ENCODE assay signal across 22 cellular contexts in the genomic region with DNA sequence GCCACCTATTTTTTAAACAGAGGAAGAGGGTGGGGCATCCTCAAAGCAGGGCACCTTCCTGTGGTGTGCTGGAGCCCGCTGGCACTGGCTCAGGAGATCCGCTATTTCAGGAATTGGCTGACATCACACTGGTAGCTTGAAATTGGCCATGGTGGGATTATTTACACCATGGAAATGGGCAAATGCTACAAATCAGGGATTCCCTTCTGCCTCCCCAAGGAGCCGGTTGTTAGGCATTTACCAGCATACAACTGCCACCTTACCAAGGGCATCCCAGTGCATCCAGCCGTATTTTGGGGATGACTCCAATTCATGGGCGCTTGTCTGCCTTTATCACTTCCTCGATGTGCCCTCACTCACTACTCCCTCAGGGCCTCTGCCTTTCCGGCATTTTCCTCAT. TPM values are rescaled to one million over a fixed set of nuclear protein-coding genes. Genes with fewer than 3 reads are reported as not detected.
DNase-seq lines count a peak whose midpoint lies in the region; ATAC-seq and TF ChIP-seq lines count a peak whose summit lies in the region.
"Had no signal": no experiment of that assay in that cellular context is flagged by ENCODE, and none has a peak within 500 bp of the region (broad histone marks: within the 10 kb centered on the region; RNA-seq: fewer than 3 reads in every experiment).

No MANE protein-coding gene starts in this region.

- H3K9me3 Mint-ChIP-seq in mesothelial cell of epicardium (no peaks in the 10 kb centered on the region), progenitor cell of endocrine pancreas (ENCODE audit: low read depth) (peaks cover 2% of the 10 kb centered on the region)

- H3K4me3 ChIP-seq in BLaER1 treated with 17β-estradiol and CSF1 and Interleukin-3, amounts not matched to agents 10 nM and 100 nM, result no peak overlapping the region
- H3K4me3 ChIP-seq in breast epithelium, result no peak overlapping the region
- H3K4me3 ChIP-seq: A549, PC-9, SJSA1 had no signal

- no peaks in the 10 kb centered on the region for H4K20me1 ChIP-seq in BLaER1 treated with 17β-estradiol and CSF1 and Interleukin-3, amounts not matched to agents 10 nM and 100 nM

- H3K27ac Mint-ChIP-seq in T-helper 17 cell, result peak overlapping the region; percentile 74
- no peak overlapping the region for H3K27ac Mint-ChIP-seq in mesothelial cell of epicardium
- peak overlapping the region; percentile 45 for H3K27ac Mint-ChIP-seq in progenitor cell of endocrine pancreas

- H3K9me3 ChIP-seq in BLaER1 treated with 17β-estradiol and CSF1 and Interleukin-3, amounts not matched to agents 10 nM and 100 nM (replicated peaks in 1 of 11), result peaks cover 0 to 9% (median 0%) of the 10 kb centered on the region in 11 experiments; a peak in 3 of 22 replicates
- no peaks in the 10 kb centered on the region for H3K9me3 ChIP-seq in T-helper 17 cell (ENCODE audit: control insufficient read depth, low read length, poor library complexity, severe bottlenecking)
- no peaks in the 10 kb centered on the region for H3K9me3 ChIP-seq in breast epithelium
- H3K9me3 ChIP-seq: A549, SJSA1 had no signal

- no peak for TF ChIP-seq POLR2A in breast epithelium (IDR thresholded peaks at IDR 0.05)

- no peaks in the 10 kb centered on the region for H3K27me3 ChIP-seq in BLaER1 treated with 17β-estradiol and CSF1 and Interleukin-3, amounts not matched to agents 10 nM and 100 nM
- H3K27me3 ChIP-seq in breast epithelium, result no peaks in the 10 kb centered on the region
- H3K27me3 ChIP-seq: SJSA1 had no signal

- no peak for ATAC-seq in T-helper 17 cell
- ATAC-seq in omental fat pad (ENCODE audit: low FRiP score), result no peak
- ATAC-seq: A549, Right ventricle myocardium inferior had no signal

- TF ChIP-seq CTCF in mesothelial cell of epicardium (IDR thresholded peaks at IDR 0.05; ENCODE audit: unreplicated experiment), result no peak
- TF ChIP-seq CTCF in progenitor cell of endocrine pancreas (IDR thresholded peaks at IDR 0.05; ENCODE audit: unreplicated experiment), result no peak
- no peak for TF ChIP-seq CTCF in omental fat pad (IDR thresholded peaks at IDR 0.05)
- TF ChIP-seq CTCF in breast epithelium (IDR thresholded peaks at IDR 0.05), result no peak

- H3K9ac ChIP-seq in BLaER1 treated with 17β-estradiol and CSF1 and Interleukin-3, amounts not matched to agents 10 nM and 100 nM, result no peak overlapping the region

- H3K27me3 Mint-ChIP-seq in T-helper 17 cell, result peaks cover 29% of the 10 kb centered on the region
- no peaks in the 10 kb centered on the region for H3K27me3 Mint-ChIP-seq in mesothelial cell of epicardium (ENCODE audit: low read depth)
- H3K27me3 Mint-ChIP-seq in progenitor cell of endocrine pancreas, result peaks cover 37% of the 10 kb centered on the region

- no peak for DNase-seq in T-helper 17 cell
- no peak for DNase-seq in mesothelial cell of epicardium (ENCODE audit: low spot score in 2 of 2, unreplicated experiment in 2 of 2)
- DNase-seq in progenitor cell of endocrine pancreas (ENCODE audit: low spot score, unreplicated experiment), result no peak
- no peak for DNase-seq in omental fat pad (ENCODE audit: low spot score)
- no peak for DNase-seq in medulla oblongata (ENCODE audit: extremely low spot score)
- no peak for DNase-seq in breast epithelium (ENCODE audit: low spot score in 2 of 2)
- DNase-seq: H7, KBM-7, NCI-H1105, NCI-H146, NCI-H1930, NCI-H2107, NCI-H524, NCI-H774, PC-9 had no signal

- H3K27ac ChIP-seq in BLaER1 treated with 17β-estradiol and CSF1 and Interleukin-3, amounts not matched to agents 10 nM and 100 nM, result no peak overlapping the region
- no peak overlapping the region for H3K27ac ChIP-seq in breast epithelium
- H3K27ac ChIP-seq: A549, PC-9, SJSA1 had no signal

- peaks cover 20% of the 10 kb centered on the region for H3K4me1 Mint-ChIP-seq in T-helper 17 cell
- peaks cover 17% of the 10 kb centered on the region for H3K4me1 Mint-ChIP-seq in mesothelial cell of epicardium
- H3K4me1 Mint-ChIP-seq in progenitor cell of endocrine pancreas (ENCODE audit: low read depth), result peaks cover 7% of the 10 kb centered on the region

- H3K36me3 Mint-ChIP-seq in T-helper 17 cell (ENCODE audit: low read depth) (peaks cover 9% of the 10 kb centered on the region), mesothelial cell of epicardium (no peaks in the 10 kb centered on the region), progenitor cell of endocrine pancreas (ENCODE audit: insufficient read depth) (peaks cover 2% of the 10 kb centered on the region)
- H3K36me3 Mint-ChIP-seq: CD14-positive monocyte had no signal

- peak overlapping the region; percentile 36 to 92 (median 59); a peak in 20 of 22 replicates for H3K4me2 ChIP-seq in BLaER1 treated with 17β-estradiol and CSF1 and Interleukin-3, amounts not matched to agents 10 nM and 100 nM
- H3K4me2 ChIP-seq: A549, PC-9 had no signal

- peak overlapping the region; percentile 16 for H3K4me3 Mint-ChIP-seq in T-helper 17 cell
- H3K4me3 Mint-ChIP-seq in mesothelial cell of epicardium, result peak overlapping the region; percentile 22
- H3K4me3 Mint-ChIP-seq in progenitor cell of endocrine pancreas (ENCODE audit: low read depth), result no peak overlapping the region

- peaks cover 28 to 67% (median 53%) of the 10 kb centered on the region in 10 experiments for H3K4me1 ChIP-seq in BLaER1 treated with 17β-estradiol and CSF1 and Interleukin-3, amounts not matched to agents 10 nM and 100 nM
- peaks cover 1 to 5% of the 10 kb centered on the region in 2 donors for H3K4me1 ChIP-seq in breast epithelium

- intact Hi-C loops in breast epithelium (cut with DNase I; ENCODE audit: low total_unique reads), result no loop called here

- H3K36me3 ChIP-seq in BLaER1 treated with 17β-estradiol and CSF1 and Interleukin-3, amounts not matched to agents 10 nM and 100 nM, result peaks cover 0 to 20% (median 13%) of the 10 kb centered on the region in 11 experiments; a peak in 14 of 22 replicates
- no peaks in the 10 kb centered on the region for H3K36me3 ChIP-seq in breast epithelium
- H3K36me3 ChIP-seq: SJSA1 had no signal

RNA-seq across cellular contexts. Expression of gene HRC, which starts 14.2 kb away (rescaled TPM):
- total RNA-seq in T-helper 17 cell, result not detected
- 13.6 to 17.6 TPM (median 14.7 TPM) in 3 replicates for total RNA-seq in mesothelial cell of epicardium
- total RNA-seq in progenitor cell of endocrine pancreas, result 1.6 and 2.1 TPM in 2 replicates
- 10 to 100 TPM in 1 of 4 donors, 1 to 10 TPM in 1, under 1 TPM in 2; 0.74 to 13.1 (median 1.7) TPM for total RNA-seq in omental fat pad
- 1 to 10 TPM in 2 of 3 donors, under 1 TPM in 1; 0.88 to 2.7 (median 1.3) TPM for total RNA-seq in breast epithelium
- total RNA-seq: MCF 10A, PC-9, SJSA1 had no signal

RNA-seq across cellular contexts. Expression of gene TRPM4, which starts 16.6 kb away (rescaled TPM):
- total RNA-seq in T-helper 17 cell (under 1 TPM in 1 of 2 donors, not detected in 1; 0.25 TPM), mesothelial cell of epicardium (45.9 to 58.5 TPM (median 53.5 TPM) in 3 replicates), progenitor cell of endocrine pancreas (16.9 and 17.7 TPM in 2 replicates), omental fat pad (10 to 100 TPM in 2 of 4 donors, 1 to 10 TPM in 2; 7.2 to 26.0 (median 10.6) TPM), breast epithelium (10 to 100 TPM; 13.1 to 34.0 (median 24.3) TPM)

RNA-seq across cellular contexts. Expression of gene PPFIA3, which starts 21.6 kb away (rescaled TPM):
- total RNA-seq in T-helper 17 cell (1 to 10 TPM; 2.6 to 3.9 TPM), mesothelial cell of epicardium (9.9 to 11.9 TPM (median 11.6 TPM) in 3 replicates), progenitor cell of endocrine pancreas (6.7 and 8.5 TPM in 2 replicates), omental fat pad (10 to 100 TPM in 1 of 4 donors, 1 to 10 TPM in 3; 1.6 to 11.2 (median 4.1) TPM), breast epithelium (1 to 10 TPM; 3.4 to 6.2 (median 3.4) TPM)

RNA-seq across cellular contexts. Expression of gene C19orf73, which starts 22.0 kb away (rescaled TPM):
- 1 to 10 TPM; 3.6 to 3.9 TPM for total RNA-seq in T-helper 17 cell
- 0.94 to 1.6 TPM (median 0.97 TPM) in 3 replicates for total RNA-seq in mesothelial cell of epicardium
- total RNA-seq in progenitor cell of endocrine pancreas, result 1.3 and 1.5 TPM in 2 replicates
- total RNA-seq in omental fat pad, result 1 to 10 TPM; 1.6 to 3.5 (median 2.9) TPM
- total RNA-seq in breast epithelium, result 1 to 10 TPM; 3.8 to 5.7 (median 4.6) TPM
- total RNA-seq: G401 had no signal

RNA-seq across cellular contexts. Expression of gene LIN7B, which starts 26.8 kb away (rescaled TPM):
- total RNA-seq in T-helper 17 cell (1 to 10 TPM; 4.7 to 5.2 TPM), mesothelial cell of epicardium (9.6 to 12.8 TPM (median 9.8 TPM) in 3 replicates), progenitor cell of endocrine pancreas (7.0 and 9.3 TPM in 2 replicates), omental fat pad (1 to 10 TPM in 3 of 4 donors, not detected in 1; 3.7 to 9.0 (median 3.9) TPM), breast epithelium (10 to 100 TPM in 2 of 3 donors, 1 to 10 TPM in 1; 8.5 to 17.6 (median 11.8) TPM)

Comparison
In these comparisons a context has a peak if more than half of its experiments do, and no peak if none do; other contexts are left out.
1. RNA of gene TRPM4, which starts 16.6 kb away (total RNA-seq): 45.9 to 58.5 TPM in mesothelial cell of epicardium, 13.1 to 34.0 TPM in breast epithelium, 16.9 to 17.7 TPM in progenitor cell of endocrine pancreas and 7.2 to 26.0 TPM in omental fat pad; 0.25 TPM in T-helper 17 cell; every median in the first group is over 4 times any median in the second.